13 cellular contexts compared by ENCODE assay signal in the genomic region with DNA sequence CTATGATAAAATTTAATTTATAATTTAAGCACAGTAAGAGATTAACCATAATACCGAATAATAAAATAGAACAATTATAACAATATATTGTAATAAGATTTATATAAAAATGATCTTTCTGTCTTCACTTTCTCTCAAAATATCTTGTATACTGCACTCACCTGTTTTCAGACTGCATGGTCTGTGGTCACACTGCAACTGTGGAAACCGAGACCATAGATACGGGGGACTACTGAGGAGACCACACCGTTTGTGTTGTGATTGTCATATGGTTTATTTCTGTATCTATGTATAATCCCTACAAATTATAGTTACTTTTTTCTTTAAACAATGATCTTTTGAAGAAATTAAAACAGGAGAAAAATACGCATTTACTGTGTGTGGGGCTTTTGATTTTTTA.
A peak's percentile ranks its signal among the peaks of the same experiment; 100 is the strongest.
DNase-seq lines count a peak whose midpoint lies in the region; ATAC-seq and TF ChIP-seq lines count a peak whose summit lies in the region.
"Had no signal": no experiment of that assay in that cellular context is flagged by ENCODE, and none has a peak within 500 bp of the region (broad histone marks: within the 10 kb centered on the region; RNA-seq: fewer than 3 reads in every experiment).

No MANE protein-coding gene starts in this region.

- intact Hi-C loops in activated naive CD4-positive, alpha-beta T cell treated with anti-CD3 and anti-CD28 coated beads for 36 hours (cut with micrococcal nuclease) = no loop called here
- intact Hi-C loops in activated CD4-positive, alpha-beta memory T cell treated with anti-CD3 and anti-CD28 coated beads for 36 hours (cut with micrococcal nuclease) = no loop called here
- intact Hi-C loops in left cardiac atrium (cut with DNase I) = no loop called here

- peaks cover 98% of the 10 kb centered on the region for H3K4me1 Mint-ChIP-seq in activated naive CD4-positive, alpha-beta T cell treated with anti-CD3 and anti-CD28 coated beads for 36 hours (ENCODE audit: low read depth)
- H3K4me1 Mint-ChIP-seq in activated CD4-positive, alpha-beta memory T cell treated with anti-CD3 and anti-CD28 coated beads for 36 hours (ENCODE audit: low read depth) = peaks cover 98% of the 10 kb centered on the region
- peaks cover 94% of the 10 kb centered on the region for H3K4me1 Mint-ChIP-seq in stimulated activated memory B cell treated with anti-CD40 and anti-IgM and Interleukin-4, amounts not matched to agents 10 μg/mL and 1 μg/mL and 100 μg/mL, for 72 hours

- peak; percentile 34 for ATAC-seq in HG02981 (IDR thresholded peaks at IDR 0.05; ENCODE audit: unreplicated experiment)
- no peak for ATAC-seq in stimulated activated memory B cell treated with anti-CD40 and anti-IgM and Interleukin-4, amounts not matched to agents 10 μg/mL and 1 μg/mL and 100 μg/mL, for 72 hours
- no peak for ATAC-seq in GM21619 (IDR thresholded peaks at IDR 0.05; ENCODE audit: unreplicated experiment)
- no peak for ATAC-seq in left cardiac atrium
- ATAC-seq: psoas muscle had no signal

- POLR2A ChIA-PET in activated CD4-positive, alpha-beta memory T cell treated with anti-CD3 and anti-CD28 coated beads for 36 hours (lab: Charles Lee) = interaction anchor here (1.5 kb wide), 1 partner anchor 50 kb away, joined by 3 read pairs; no protein-coding TSS in a partner anchor

- no peaks in the 10 kb centered on the region for H3K9me3 Mint-ChIP-seq in activated naive CD4-positive, alpha-beta T cell treated with anti-CD3 and anti-CD28 coated beads for 36 hours
- no peaks in the 10 kb centered on the region for H3K9me3 Mint-ChIP-seq in activated CD4-positive, alpha-beta memory T cell treated with anti-CD3 and anti-CD28 coated beads for 36 hours
- no peaks in the 10 kb centered on the region for H3K9me3 Mint-ChIP-seq in stimulated activated memory B cell treated with anti-CD40 and anti-IgM and Interleukin-4, amounts not matched to agents 10 μg/mL and 1 μg/mL and 100 μg/mL, for 72 hours

- H3K27me3 Mint-ChIP-seq in activated naive CD4-positive, alpha-beta T cell treated with anti-CD3 and anti-CD28 coated beads for 36 hours (ENCODE audit: low read depth) = no peaks in the 10 kb centered on the region
- H3K27me3 Mint-ChIP-seq in activated CD4-positive, alpha-beta memory T cell treated with anti-CD3 and anti-CD28 coated beads for 36 hours = peaks cover 1% of the 10 kb centered on the region
- H3K27me3 Mint-ChIP-seq in stimulated activated memory B cell treated with anti-CD40 and anti-IgM and Interleukin-4, amounts not matched to agents 10 μg/mL and 1 μg/mL and 100 μg/mL, for 72 hours = no peaks in the 10 kb centered on the region

- H3K36me3 Mint-ChIP-seq in activated naive CD4-positive, alpha-beta T cell treated with anti-CD3 and anti-CD28 coated beads for 36 hours (ENCODE audit: low read depth) = peaks cover 26% of the 10 kb centered on the region
- peaks cover 17% of the 10 kb centered on the region for H3K36me3 Mint-ChIP-seq in activated CD4-positive, alpha-beta memory T cell treated with anti-CD3 and anti-CD28 coated beads for 36 hours
- peaks cover 12% of the 10 kb centered on the region for H3K36me3 Mint-ChIP-seq in stimulated activated memory B cell treated with anti-CD40 and anti-IgM and Interleukin-4, amounts not matched to agents 10 μg/mL and 1 μg/mL and 100 μg/mL, for 72 hours

- peak overlapping the region; percentile 95 for H3K27ac Mint-ChIP-seq in activated naive CD4-positive, alpha-beta T cell treated with anti-CD3 and anti-CD28 coated beads for 36 hours
- peak overlapping the region; percentile 93 for H3K27ac Mint-ChIP-seq in activated CD4-positive, alpha-beta memory T cell treated with anti-CD3 and anti-CD28 coated beads for 36 hours
- peak overlapping the region; percentile 82 for H3K27ac Mint-ChIP-seq in stimulated activated memory B cell treated with anti-CD40 and anti-IgM and Interleukin-4, amounts not matched to agents 10 μg/mL and 1 μg/mL and 100 μg/mL, for 72 hours

- CTCF ChIA-PET in activated naive CD4-positive, alpha-beta T cell treated with anti-CD3 and anti-CD28 coated beads for 36 hours (lab: Charles Lee) = interaction anchor here (1.4 kb wide), 1 partner anchor 9 kb away, joined by 5 read pairs; no protein-coding TSS in a partner anchor
- CTCF ChIA-PET in activated CD4-positive, alpha-beta memory T cell treated with anti-CD3 and anti-CD28 coated beads for 36 hours (lab: Charles Lee) = interaction anchor here (0.7 to 2.3 kb wide), 4 partner anchors 9 to 134 kb away, joined by 3 to 9 read pairs (median 3); no protein-coding TSS in a partner anchor

- in situ Hi-C loops in GM13976 (cut with MboI; ENCODE audit: low sequenced_read_pairs, unreplicated experiment) = no loop called here

- no peak for TF ChIP-seq CTCF in GM13976 (IDR thresholded peaks at IDR 0.05; ENCODE audit: borderline replicate concordance, control extremely low read depth, extremely low read depth, insufficient read depth, missing control alignments)

- H3K4me3 Mint-ChIP-seq in activated naive CD4-positive, alpha-beta T cell treated with anti-CD3 and anti-CD28 coated beads for 36 hours = peak overlapping the region; percentile 22
- peak overlapping the region; percentile 10 for H3K4me3 Mint-ChIP-seq in activated CD4-positive, alpha-beta memory T cell treated with anti-CD3 and anti-CD28 coated beads for 36 hours
- H3K4me3 Mint-ChIP-seq in stimulated activated memory B cell treated with anti-CD40 and anti-IgM and Interleukin-4, amounts not matched to agents 10 μg/mL and 1 μg/mL and 100 μg/mL, for 72 hours = peak overlapping the region; percentile 18

- DNase-seq in activated naive CD4-positive, alpha-beta T cell treated with anti-CD3 and anti-CD28 coated beads for 36 hours = no peak
- DNase-seq in activated naive CD4-positive, alpha-beta T cell treated with Interleukin-2 at 50 U/mL for 16 hours = no peak
- DNase-seq in activated CD4-positive, alpha-beta memory T cell treated with anti-CD3 and anti-CD28 coated beads for 36 hours = no peak
- DNase-seq in left cardiac atrium (no peak), GM13976 (ENCODE audit: low spot score) (no peak)
- DNase-seq: activated CD4-positive, alpha-beta T cell treated with anti-CD3 and anti-CD28 coated beads for 48 hours; NCI-H187; NCI-H748 treated with DMSO at 0.1 percent for 48 hours; psoas muscle; stimulated activated CD4-positive, alpha-beta T cell treated with anti-CD3 and anti-CD28 coated beads, Interleukin-1b, Interleukin-23, amount 100 ng/mL, for 48 hours had no signal
